Comparison of ENCODE assay signal across 13 cellular contexts in the genomic region with DNA sequence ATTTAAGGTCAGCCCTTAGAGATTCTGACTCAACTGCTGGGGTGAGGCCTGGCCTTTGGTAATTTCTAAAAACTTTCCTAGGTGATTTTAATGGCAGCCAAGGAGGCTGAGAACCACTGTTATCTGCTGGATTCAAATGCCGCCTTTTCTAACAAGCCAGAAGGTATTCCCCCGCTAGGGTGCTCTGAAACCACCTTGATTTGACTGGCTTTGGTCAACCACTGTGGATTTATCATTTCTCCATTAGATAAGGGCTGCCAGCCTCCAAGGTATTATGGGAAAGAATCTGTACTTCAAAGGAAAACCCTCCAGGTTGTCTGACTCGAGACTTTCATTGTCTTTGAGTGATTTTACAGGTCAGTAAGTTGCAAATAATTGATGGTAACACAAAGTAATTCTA. TPM values are rescaled to one million over a fixed set of nuclear protein-coding genes. Genes with fewer than 3 reads are reported as not detected.
DNase-seq lines count a peak whose midpoint lies in the region; ATAC-seq, FAIRE-seq and TF ChIP-seq lines count a peak whose summit lies in the region.
"Had no signal": no experiment of that assay in that cellular context is flagged by ENCODE, and none has a peak within 500 bp of the region (broad histone marks: within the 10 kb centered on the region; RNA-seq: fewer than 3 reads in every experiment).

No MANE protein-coding gene starts in this region.

- H3K4me3 ChIP-seq in HepG2 (replicated peaks in 1 of 3; ENCODE audit: insufficient read depth in 1 of 3, low read depth in 2 of 3, low read length in 3 of 3) (no peak overlapping the region), right lobe of liver (no peak overlapping the region), SK-N-SH (ENCODE audit: low read depth in 2 of 2, low read length in 1 of 2) (no peak overlapping the region), neuronal stem cell (ENCODE audit: low read length in 2 of 2) (no peak overlapping the region)
- H3K4me3 ChIP-seq: SJSA1 had no signal

- no peak overlapping the region for H3K9ac ChIP-seq in HepG2 (ENCODE audit: insufficient read depth, low read depth, low read length)
- no peak overlapping the region for H3K9ac ChIP-seq in SK-N-SH
- H3K9ac ChIP-seq in neuronal stem cell (ENCODE audit: low read depth, low read length, poor library complexity), result no peak overlapping the region

- H2BK12ac ChIP-seq in neuronal stem cell (ENCODE audit: low read length), result no peak overlapping the region

- H3K27me3 ChIP-seq in HepG2 (ENCODE audit: control insufficient read depth in 1 of 2, insufficient read depth in 2 of 2, low read length in 2 of 2) (no peaks in the 10 kb centered on the region), right lobe of liver (no peaks in the 10 kb centered on the region), SK-N-SH (ENCODE audit: insufficient read depth) (no peaks in the 10 kb centered on the region), neuronal stem cell (ENCODE audit: control insufficient read depth in 3 of 3, insufficient read depth in 3 of 3, low read depth in 1 of 3, low read length in 3 of 3) (no peaks in the 10 kb centered on the region)
- H3K27me3 ChIP-seq: BE2C, SJSA1 had no signal

- intact Hi-C loops in HepG2 (cut with micrococcal nuclease; ENCODE audit: unreplicated experiment), result no loop called here
- intact Hi-C loops in right lobe of liver (cut with DNase I), result no loop called here
- intact Hi-C loops in natural killer cell (cut with micrococcal nuclease), result loop anchor here (10.0 kb wide), 1 partner anchor 62 kb away; no protein-coding TSS in a partner anchor

- POLR2A ChIA-PET in HepG2 (lab: Yijun Ruan, JAX) (no interaction called here), SK-N-SH (lab: Yijun Ruan, JAX) (no interaction called here)

- H3K27ac Mint-ChIP-seq in activated naive CD4-positive, alpha-beta T cell treated with anti-CD3 and anti-CD28 coated beads, Interleukin-2, amount 50 U/mL, for 72 hours, result peak overlapping the region; percentile 86 to 99
- peak overlapping the region; percentile 80 to 95 for H3K27ac Mint-ChIP-seq in natural killer cell

- H3K27ac ChIP-seq in HepG2 (ENCODE audit: extremely low read length, insufficient read depth, low read length), result no peak overlapping the region
- no peak overlapping the region for H3K27ac ChIP-seq in right lobe of liver
- no peak overlapping the region for H3K27ac ChIP-seq in SK-N-SH (ENCODE audit: low read depth in 2 of 2, low read length in 1 of 2)
- H3K27ac ChIP-seq in neuronal stem cell (replicated peaks; ENCODE audit: low read length), result no peak overlapping the region
- H3K27ac ChIP-seq: SJSA1 had no signal

- no peak for TF ChIP-seq POLR2A in HepG2 (IDR thresholded peaks at IDR 0.05; ENCODE audit: insufficient read depth in 1 of 2, low read depth in 2 of 2, low read length in 2 of 2)
- no peak for TF ChIP-seq POLR2A in right lobe of liver (IDR thresholded peaks at IDR 0.05)
- TF ChIP-seq POLR2A in erythroblast (IDR thresholded peaks at IDR 0.05; ENCODE audit: low read length), result no peak

- no peak overlapping the region for H3K4ac ChIP-seq in neuronal stem cell (ENCODE audit: low read length)

- no peaks in the 10 kb centered on the region for H3K9me2 ChIP-seq in SK-N-SH

- CTCF ChIA-PET in HepG2 (lab: Yijun Ruan, JAX; ENCODE audit: low intra/inter-chr PET ratio, low total read pairs) (no interaction called here), SK-N-SH (lab: Yijun Ruan, JAX) (interaction anchor here (1.8 to 4.7 kb wide), 3 partner anchors 12 to 104 kb away, joined by 4 to 24 read pairs (median 8); no protein-coding TSS in a partner anchor)

- H4K20me1 ChIP-seq in HepG2 (ENCODE audit: insufficient read depth, low read length) (no peaks in the 10 kb centered on the region; the same call in 1 of the 2 replicates), SK-N-SH (ENCODE audit: insufficient read depth) (peaks cover 9% of the 10 kb centered on the region; the same call in 1 of the 2 replicates)

- no peak overlapping the region for H4K91ac ChIP-seq in neuronal stem cell (ENCODE audit: low read depth, low read length, poor library complexity)

- TF ChIP-seq RAD21 in HepG2 (CRISPR knock-in tag; IDR thresholded peaks at IDR 0.05) (no peak), SK-N-SH (IDR thresholded peaks at IDR 0.05; ENCODE audit: low read length) (no peak)

- TF ChIP-seq EP300 in HepG2 (IDR thresholded peaks at IDR 0.05; ENCODE audit: low read depth in 2 of 2, low read length in 2 of 2), result no peak
- no peak for TF ChIP-seq EP300 in HepG2 (CRISPR knock-in tag; IDR thresholded peaks at IDR 0.05; ENCODE audit: borderline replicate concordance)
- TF ChIP-seq EP300 in SK-N-SH (IDR thresholded peaks at IDR 0.05; ENCODE audit: borderline replicate concordance in 1 of 2, low read depth in 1 of 2, low read length in 1 of 2), result no peak

- no peak overlapping the region for H3K18ac ChIP-seq in neuronal stem cell (ENCODE audit: low read length)

- H2BK15ac ChIP-seq in neuronal stem cell (ENCODE audit: low read length), result no peak overlapping the region

- H3K9me3 Mint-ChIP-seq in activated naive CD4-positive, alpha-beta T cell treated with anti-CD3 and anti-CD28 coated beads, Interleukin-2, amount 50 U/mL, for 72 hours, result no peaks in the 10 kb centered on the region
- H3K9me3 Mint-ChIP-seq in natural killer cell, result no peaks in the 10 kb centered on the region

- H3K4me1 Mint-ChIP-seq in natural killer cell, result peaks cover 89 to 97% of the 10 kb centered on the region in 2 donors

- FAIRE-seq in HepG2 (lab: Jason Lieb, UNC), result no peak

- H3K27me3 Mint-ChIP-seq in natural killer cell (ENCODE audit: low read depth in 2 of 2), result no peaks in the 10 kb centered on the region

- ATAC-seq in HepG2 (no peak), right lobe of liver (no peak), natural killer cell (no peak)
- peak in 1 of 2 donors; percentile 26 for ATAC-seq in activated naive CD4-positive, alpha-beta T cell treated with anti-CD3 and anti-CD28 coated beads, Interleukin-2, amount 50 U/mL, for 72 hours
- ATAC-seq: left cardiac atrium had no signal

- H3K79me1 ChIP-seq in neuronal stem cell (ENCODE audit: low read depth, low read length), result no peaks in the 10 kb centered on the region

- no peaks in the 10 kb centered on the region for H3F3A ChIP-seq in SK-N-SH (replicated peaks; ENCODE audit: insufficient read depth)

- no peak overlapping the region for H2AK5ac ChIP-seq in neuronal stem cell (ENCODE audit: low read depth, low read length)

- H2BK5ac ChIP-seq in neuronal stem cell (ENCODE audit: low read length), result no peak overlapping the region

- TF ChIP-seq CTCF in HepG2 (CRISPR knock-in tag; IDR thresholded peaks at IDR 0.05) (no peak), right lobe of liver (IDR thresholded peaks at IDR 0.05) (no peak), natural killer cell (IDR thresholded peaks at IDR 0.05) (no peak), SK-N-SH (IDR thresholded peaks at IDR 0.05) (no peak)

- H3K36me3 ChIP-seq in HepG2 (replicated peaks in 1 of 2; ENCODE audit: control insufficient read depth in 1 of 2, insufficient read depth in 2 of 2, low read length in 2 of 2) (0 out of 5 replicates have a peak, but pooled peaks cover 0 to 3% of the 10 kb centered on the region in 2 experiments), right lobe of liver (peaks cover 0 to 5% (median 0%) of the 10 kb centered on the region in 4 donors), SK-N-SH (replicated peaks in 1 of 2; ENCODE audit: control insufficient read depth in 1 of 2, insufficient read depth in 2 of 2, low read length in 1 of 2) (no peaks in the 10 kb centered on the region), neuronal stem cell (replicated peaks in 1 of 2; ENCODE audit: control insufficient read depth in 2 of 2, insufficient read depth in 2 of 2, low read length in 2 of 2) (no peaks in the 10 kb centered on the region)
- H3K36me3 ChIP-seq: BE2C had no signal

- H3K79me2 ChIP-seq in HepG2 (ENCODE audit: insufficient read depth, low read length) (peaks cover 39% of the 10 kb centered on the region), SK-N-SH (ENCODE audit: insufficient read depth) (peaks cover 61% of the 10 kb centered on the region)

- DNase-seq in HepG2 (ENCODE audit: low spot score) (no peak), right lobe of liver (no peak), natural killer cell (no peak), SK-N-SH (no peak), AG08396 (ENCODE audit: low spot score) (no peak), neuronal stem cell (ENCODE audit: low spot score) (no peak), erythroblast (lab: John Stamatoyannopoulos, UW) (no peak)
- DNase-seq in activated naive CD4-positive, alpha-beta T cell treated with anti-CD3 and anti-CD28 coated beads, Interleukin-2, amount 50 U/mL, for 72 hours (ENCODE audit: low spot score in 2 of 2), result peak in 1 of 2 donors; percentile 63
- DNase-seq: BE2C; central memory CD4-positive, alpha-beta T cell; left cardiac atrium; NCI-H524 treated with DMSO at 0.1 percent for 48 hours had no signal

- no peak overlapping the region for H2AFZ ChIP-seq in HepG2 (ENCODE audit: low read length)
- H2AFZ ChIP-seq in SK-N-SH (ENCODE audit: low read depth), result no peak overlapping the region
- H2AFZ ChIP-seq in neuronal stem cell (ENCODE audit: low read length), result no peak overlapping the region

- TSS peak; percentile 14 for BruUV-seq in HepG2 (replicated peaks; lab: Mats Ljungman, UMichigan)

- peak overlapping the region; percentile 18 for H3K4me3 Mint-ChIP-seq in natural killer cell

- peaks cover 21 to 24% of the 10 kb centered on the region in 2 donors for H3K36me3 Mint-ChIP-seq in activated naive CD4-positive, alpha-beta T cell treated with anti-CD3 and anti-CD28 coated beads, Interleukin-2, amount 50 U/mL, for 72 hours
- no peaks in the 10 kb centered on the region for H3K36me3 Mint-ChIP-seq in natural killer cell

- H4K8ac ChIP-seq in neuronal stem cell (ENCODE audit: low read depth, low read length), result no peak overlapping the region

- H3K23ac ChIP-seq in neuronal stem cell (ENCODE audit: low read depth, low read length, poor library complexity), result no peak overlapping the region

- H3K14ac ChIP-seq in neuronal stem cell (ENCODE audit: low read length), result no peak overlapping the region

- no peaks in the 10 kb centered on the region for H3K9me3 ChIP-seq in HepG2 (ENCODE audit: low read length)
- H3K9me3 ChIP-seq in right lobe of liver, result no peaks in the 10 kb centered on the region
- H3K9me3 ChIP-seq in SK-N-SH, result no peaks in the 10 kb centered on the region
- H3K9me3 ChIP-seq in neuronal stem cell (replicated peaks in 1 of 2; ENCODE audit: control insufficient read depth in 2 of 2, insufficient read depth in 1 of 2, low read depth in 1 of 2, low read length in 2 of 2), result no peaks in the 10 kb centered on the region
- H3K9me3 ChIP-seq: BE2C, SJSA1 had no signal

- H3K4me1 ChIP-seq in HepG2 (ENCODE audit: insufficient read depth, low read length) (peaks cover 52% of the 10 kb centered on the region), right lobe of liver (peaks cover 0 to 65% (median 17%) of the 10 kb centered on the region in 4 donors), SK-N-SH (ENCODE audit: control insufficient read depth in 1 of 2, insufficient read depth in 2 of 2, low read depth in 1 of 2, low read length in 1 of 2) (peaks cover 31 to 47% of the 10 kb centered on the region in 2 experiments; a peak in 2 of 4 replicates), neuronal stem cell (ENCODE audit: control insufficient read depth in 2 of 2, insufficient read depth in 1 of 2, low read depth in 1 of 2, low read length in 2 of 2) (peaks cover 29 to 46% of the 10 kb centered on the region in 2 donors)
- H3K4me1 ChIP-seq: BE2C had no signal

- H3K4me2 ChIP-seq in HepG2 (ENCODE audit: low read depth, low read length), result no peak overlapping the region
- H3K4me2 ChIP-seq in SK-N-SH, result no peak overlapping the region
- no peak overlapping the region for H3K4me2 ChIP-seq in neuronal stem cell (ENCODE audit: insufficient read depth, low read length, poor library complexity, severe bottlenecking)

- H2BK120ac ChIP-seq in neuronal stem cell (ENCODE audit: low read depth, low read length), result no peak overlapping the region

- in situ Hi-C loops in HepG2 (cut with HindIII; ENCODE audit: extremely low pct_ligation_motif_present, low pct_unique_long_range_greater_than_20kb), result no loop called here

- WGBS in HepG2 (ENCODE audit: low lambda C conversion rate), result 98% methylated on average over 3 of the region's 3 CpGs
- WGBS in right lobe of liver (ENCODE audit: insufficient coverage, low coverage, low lambda C conversion rate, missing lambda C conversion rate), result 83% methylated on average over 3 of the region's 3 CpGs
- 96% methylated on average over 3 of the region's 3 CpGs for WGBS in SK-N-SH (ENCODE audit: low lambda C conversion rate)
- WGBS in neuronal stem cell (ENCODE audit: extremely low coverage in 2 of 2, insufficient read length in 2 of 2, insufficient replicate concordance in 1 of 2), 2 donors, result no CpG with 5 or more reads among the region's 3 CpGs

RNA-seq across cellular contexts. Expression of a gene that starts 4.3 kb away (rescaled TPM):
- 125 and 154 TPM in 2 replicates for total RNA-seq in HepG2 (2016; rRNA removed; fragmentation: Illumina TruSeq; extraction: Trizol)
- 13.0 and 15.5 TPM in 2 replicates for total RNA-seq in HepG2 (2016; cell fraction: cytosol; rRNA removed; fragmentation: Illumina TruSeq; extraction: Trizol; ENCODE audit: low read depth)
- 125 and 156 TPM in 2 replicates for total RNA-seq in HepG2 (2016; cell fraction: insoluble cytoplasmic fraction; rRNA removed; fragmentation: Illumina TruSeq; extraction: Trizol)
- total RNA-seq in HepG2 (2016; cell fraction: membrane; rRNA removed; fragmentation: Illumina TruSeq; extraction: Trizol), result 28.1 and 29.3 TPM in 2 replicates
- total RNA-seq in HepG2 (2016; cell fraction: nucleus; rRNA removed; fragmentation: Illumina TruSeq; extraction: Trizol), result 84.2 and 86.1 TPM in 2 replicates
- polyA plus RNA-seq in HepG2 (2011; rRNA removed), result 103 and 120 TPM in 2 replicates
- 124 and 134 TPM in 2 replicates for polyA plus RNA-seq in HepG2 (2011; cell fraction: cytosol; rRNA removed)
- polyA plus RNA-seq in HepG2 (2011; cell fraction: nucleus; rRNA removed), result 132 and 143 TPM in 2 replicates
- polyA plus RNA-seq in HepG2 (2012), result 69.6 and 82.1 TPM in 2 replicates
- 9.6 and 11.8 TPM in 2 replicates for polyA plus RNA-seq in HepG2 (2016; cell fraction: cytosol; fragmentation: Illumina TruSeq; extraction: Trizol; ENCODE audit: low read depth)
- 126 and 134 TPM in 2 replicates for polyA plus RNA-seq in HepG2 (2016; cell fraction: insoluble cytoplasmic fraction; fragmentation: Illumina TruSeq; extraction: Trizol; ENCODE audit: low read depth)
- polyA plus RNA-seq in HepG2 (2016; cell fraction: membrane; fragmentation: Illumina TruSeq; extraction: Trizol; ENCODE audit: low read depth), result 18.1 and 19.2 TPM in 2 replicates
- 81.8 and 98.3 TPM in 2 replicates for polyA plus RNA-seq in HepG2 (2016; cell fraction: nucleus; fragmentation: Illumina TruSeq; extraction: Trizol; ENCODE audit: insufficient read depth, low read depth)
- polyA minus RNA-seq in HepG2 (2011; rRNA and poly(A)+ RNA removed; ENCODE audit: low replicate concordance), result 67.1 and 157 TPM in 2 replicates
- 96.9 and 110 TPM in 2 replicates for polyA minus RNA-seq in HepG2 (2011; cell fraction: cytosol; rRNA and poly(A)+ RNA removed)
- polyA minus RNA-seq in HepG2 (2011; cell fraction: nucleus; rRNA and poly(A)+ RNA removed), result 81.6 and 116 TPM in 2 replicates
- total RNA-seq in right lobe of liver, result 100 to 1,000 TPM; 143 to 236 (median 165) TPM
- total RNA-seq in activated naive CD4-positive, alpha-beta T cell treated with anti-CD3 and anti-CD28 coated beads, Interleukin-2, amount 50 U/mL, for 72 hours, result 100 to 1,000 TPM; 282 to 356 TPM
- total RNA-seq in natural killer cell, result 100 to 1,000 TPM; 504 to 629 (median 535) TPM
- polyA plus RNA-seq in SK-N-SH (2012; rRNA removed), result 87.5 and 101 TPM in 2 replicates
- 81.3 and 90.1 TPM in 2 replicates for polyA plus RNA-seq in SK-N-SH (2012; cell fraction: cytosol; rRNA removed)
- 83.3 and 89.2 TPM in 2 replicates for polyA plus RNA-seq in SK-N-SH (2012; cell fraction: nucleus; rRNA removed)
- polyA plus RNA-seq in neuronal stem cell (2013, experiment 1 of 2), result 47.1 TPM
- polyA plus RNA-seq in neuronal stem cell (2013, experiment 2 of 2), result 45.5 TPM
